14 cellular contexts compared by ENCODE assay signal in genomic region chr5:78611161-78611605, GRCh38. TPM values are rescaled to one million over a fixed set of nuclear protein-coding genes. Genes with fewer than 3 reads are reported as not detected.
DNase-seq lines count a peak whose midpoint lies in the region; ATAC-seq, FAIRE-seq and TF ChIP-seq lines count a peak whose summit lies in the region.
"Had no signal": no experiment of that assay in that cellular context is flagged by ENCODE, and none has a peak within 500 bp of the region (broad histone marks: within the 10 kb centered on the region; RNA-seq: fewer than 3 reads in every experiment).

No MANE protein-coding gene starts in this region.

- H3K36me3 Mint-ChIP-seq in astrocyte (ENCODE audit: low read depth, unreplicated experiment): peaks cover 14% of the 10 kb centered on the region
- no peaks in the 10 kb centered on the region for H3K36me3 Mint-ChIP-seq in activated CD4-positive, alpha-beta T cell treated with anti-CD3 and anti-CD28 coated beads for 36 hours (ENCODE audit: low read depth)
- H3K36me3 Mint-ChIP-seq: activated CD4-positive, alpha-beta memory T cell treated with anti-CD3 and anti-CD28 coated beads for 36 hours; naive thymus-derived CD4-positive, alpha-beta T cell had no signal

- H3K27me3 Mint-ChIP-seq in astrocyte (ENCODE audit: low read depth, unreplicated experiment): no peaks in the 10 kb centered on the region
- H3K27me3 Mint-ChIP-seq in activated CD4-positive, alpha-beta T cell treated with anti-CD3 and anti-CD28 coated beads for 36 hours: peaks cover 2% of the 10 kb centered on the region

- peaks cover 27% of the 10 kb centered on the region for H3K4me1 ChIP-seq in astrocyte (ENCODE audit: insufficient read depth, low read length)
- H3K4me1 ChIP-seq in iPS DF 6.9 (ENCODE audit: control insufficient read depth, insufficient read depth, low read length): peaks cover 4% of the 10 kb centered on the region
- peaks cover 0 to 89% (median 73%) of the 10 kb centered on the region in 4 donors for H3K4me1 ChIP-seq in sigmoid colon

- TF ChIP-seq CTCF in astrocyte (IDR thresholded peaks at IDR 0.05; ENCODE audit: insufficient read depth, low read depth, low read length): no peak
- TF ChIP-seq CTCF in sigmoid colon (IDR thresholded peaks at IDR 0.05): no peak

- no peaks in the 10 kb centered on the region for H3K27me3 ChIP-seq in H7 (ENCODE audit: control insufficient read depth, insufficient read depth, low read length)
- no peaks in the 10 kb centered on the region for H3K27me3 ChIP-seq in astrocyte (ENCODE audit: insufficient read depth, low read length)
- H3K27me3 ChIP-seq in iPS DF 6.9 (ENCODE audit: control insufficient read depth, insufficient read depth, low read length): no peaks in the 10 kb centered on the region
- no peaks in the 10 kb centered on the region for H3K27me3 ChIP-seq in sigmoid colon

- TF ChIP-seq POLR2A in sigmoid colon (IDR thresholded peaks at IDR 0.05): no peak

- peak overlapping the region; percentile 74 for H3K27ac ChIP-seq in astrocyte (ENCODE audit: low read depth, low read length)
- H3K27ac ChIP-seq in iPS DF 6.9 (ENCODE audit: low read length): no peak overlapping the region
- peak overlapping the region; percentile 75 to 91 (median 82) for H3K27ac ChIP-seq in sigmoid colon
- H3K27ac ChIP-seq: C4-2B had no signal

- no peak for FAIRE-seq in astrocyte (lab: Jason Lieb, UNC)

- peaks cover 6% of the 10 kb centered on the region for H4K20me1 ChIP-seq in astrocyte (ENCODE audit: insufficient read depth, low read length)

- DNase-seq in H7 (peak; percentile 73), astrocyte (ENCODE audit: low read depth) (no peak), iPS DF 6.9 (ENCODE audit: low read depth, low spot score) (peak; percentile 16), sigmoid colon (no peak), SKM-1 treated with dmso at 0.1 percent for 144 hours (lab: John Stamatoyannopoulos, UW; ENCODE audit: unreplicated experiment) (no peak), UCSD-AML1 (lab: John Stamatoyannopoulos, UW; ENCODE audit: unreplicated experiment) (no peak), DMS 273 (lab: John Stamatoyannopoulos, UW; ENCODE audit: unreplicated experiment) (no peak)
- DNase-seq in activated CD4-positive, alpha-beta T cell treated with anti-CD3 and anti-CD28 coated beads for 36 hours: no peak
- DNase-seq: activated CD4-positive, alpha-beta memory T cell treated with anti-CD3 and anti-CD28 coated beads for 36 hours; activated naive CD4-positive, alpha-beta T cell treated with anti-CD3 and anti-CD28 coated beads, Interleukin-2, amount 50 U/mL, for 16 hours; glutamatergic neuron; MV-4-11; naive thymus-derived CD4-positive, alpha-beta T cell had no signal

- H3K4me3 Mint-ChIP-seq in astrocyte (ENCODE audit: unreplicated experiment): peak overlapping the region; percentile 27
- no peak overlapping the region for H3K4me3 Mint-ChIP-seq in activated CD4-positive, alpha-beta T cell treated with anti-CD3 and anti-CD28 coated beads for 36 hours
- H3K4me3 Mint-ChIP-seq: activated CD4-positive, alpha-beta memory T cell treated with anti-CD3 and anti-CD28 coated beads for 36 hours; naive thymus-derived CD4-positive, alpha-beta T cell had no signal

- no peaks in the 10 kb centered on the region for H3K9me3 ChIP-seq in astrocyte (ENCODE audit: insufficient read depth, low read depth, low read length)
- H3K9me3 ChIP-seq in iPS DF 6.9 (ENCODE audit: control insufficient read depth, insufficient read depth, low read length): no peaks in the 10 kb centered on the region
- H3K9me3 ChIP-seq in sigmoid colon: no peaks in the 10 kb centered on the region

- H3K4me3 ChIP-seq in H7 (ENCODE audit: insufficient read depth, low read depth, low read length) (no peak overlapping the region), astrocyte (ENCODE audit: insufficient read depth, low read depth, low read length) (no peak overlapping the region), iPS DF 6.9 (ENCODE audit: low read length) (no peak overlapping the region), sigmoid colon (no peak overlapping the region)

- peak overlapping the region; percentile 50 for H3K4me2 ChIP-seq in astrocyte (ENCODE audit: low read length)

- CTCF ChIA-PET in activated CD4-positive, alpha-beta T cell treated with anti-CD3 and anti-CD28 coated beads for 36 hours (lab: Charles Lee): no interaction called here

- ATAC-seq in activated CD4-positive, alpha-beta T cell treated with anti-CD3 and anti-CD28 coated beads for 36 hours: no peak
- ATAC-seq: naive thymus-derived CD4-positive, alpha-beta T cell had no signal

- H3K36me3 ChIP-seq in H7 (replicated peaks; ENCODE audit: control insufficient read depth, insufficient read depth, low read length) (peaks cover 2% of the 10 kb centered on the region; the same call in 1 of the 2 replicates), astrocyte (ENCODE audit: insufficient read depth, low read length) (no peaks in the 10 kb centered on the region), iPS DF 6.9 (ENCODE audit: control insufficient read depth, insufficient read depth, low read length) (no peaks in the 10 kb centered on the region), sigmoid colon (no peaks in the 10 kb centered on the region)

- H3K9ac ChIP-seq in astrocyte (ENCODE audit: low read length): peak overlapping the region; percentile 48

- no CpG with 5 or more reads among the region's 4 CpGs for WGBS in iPS DF 6.9 (ENCODE audit: insufficient coverage, insufficient read length)
- WGBS in sigmoid colon, 2 donors: 78 to 91% methylated on average over 4 of the region's 4 CpGs

- no peak overlapping the region for H2AFZ ChIP-seq in astrocyte (ENCODE audit: low read depth, low read length)

- H3K4me1 Mint-ChIP-seq in astrocyte (ENCODE audit: low read depth, unreplicated experiment): peaks cover 20% of the 10 kb centered on the region
- H3K4me1 Mint-ChIP-seq in activated CD4-positive, alpha-beta T cell treated with anti-CD3 and anti-CD28 coated beads for 36 hours: no peaks in the 10 kb centered on the region
- H3K4me1 Mint-ChIP-seq: naive thymus-derived CD4-positive, alpha-beta T cell had no signal

- POLR2A ChIA-PET in activated CD4-positive, alpha-beta T cell treated with anti-CD3 and anti-CD28 coated beads for 36 hours (lab: Charles Lee): interaction anchor here (0.7 kb wide), 1 partner anchor 125 kb away, joined by 4 read pairs; no protein-coding TSS in a partner anchor

- peaks cover 21% of the 10 kb centered on the region for H3K79me2 ChIP-seq in astrocyte (ENCODE audit: insufficient read depth, low read length)

- no peak for TF ChIP-seq EP300 in sigmoid colon (IDR thresholded peaks at IDR 0.05)

- intact Hi-C loops in sigmoid colon (cut with DNase I): loop anchor here (5.0 kb wide), 1 partner anchor 36 kb away; the partner anchor contains the start of gene LHFPL2
- intact Hi-C loops in activated CD4-positive, alpha-beta T cell treated with anti-CD3 and anti-CD28 coated beads for 36 hours (cut with DNase I, micrococcal nuclease): no loop called here

- peaks cover 3% of the 10 kb centered on the region for H3K9me3 Mint-ChIP-seq in astrocyte (ENCODE audit: unreplicated experiment)
- H3K9me3 Mint-ChIP-seq in activated CD4-positive, alpha-beta T cell treated with anti-CD3 and anti-CD28 coated beads for 36 hours (ENCODE audit: low read depth): no peaks in the 10 kb centered on the region
- H3K9me3 Mint-ChIP-seq: activated CD4-positive, alpha-beta memory T cell treated with anti-CD3 and anti-CD28 coated beads for 36 hours had no signal

- no peak overlapping the region for H3K27ac Mint-ChIP-seq in astrocyte (ENCODE audit: unreplicated experiment)
- H3K27ac Mint-ChIP-seq in activated CD4-positive, alpha-beta T cell treated with anti-CD3 and anti-CD28 coated beads for 36 hours: no peak overlapping the region
- H3K27ac Mint-ChIP-seq: activated CD4-positive, alpha-beta memory T cell treated with anti-CD3 and anti-CD28 coated beads for 36 hours; naive thymus-derived CD4-positive, alpha-beta T cell had no signal

RNA-seq across cellular contexts. Expression of gene LHFPL2, which starts 37.4 kb away (rescaled TPM):
- 28.7 and 33.1 TPM in 2 replicates for total RNA-seq in H7 (2014; rRNA removed; shearing (Covaris generic))
- total RNA-seq in astrocyte (17.0 and 19.8 TPM in 2 replicates), sigmoid colon (10 to 100 TPM; 21.4 to 34.9 (median 26.6) TPM)
- polyA plus RNA-seq in sigmoid colon: 10 to 100 TPM; 10.8 to 21.1 (median 19.0) TPM
- total RNA-seq in activated CD4-positive, alpha-beta T cell treated with anti-CD3 and anti-CD28 coated beads for 36 hours: under 1 TPM; 0.14 to 0.21 TPM

Comparison
In these comparisons a context has a peak if more than half of its experiments do, and no peak if none do; other contexts are left out.
1. DNase-seq: peak in H7 (single experiment) and iPS DF 6.9 (single experiment); none in astrocyte (single experiment), sigmoid colon (single experiment), SKM-1 treated with dmso at 0.1 percent for 144 hours (single experiment), activated CD4-positive, alpha-beta T cell treated with anti-CD3 and anti-CD28 coated beads for 36 hours (single experiment), UCSD-AML1 (single experiment) and DMS 273 (single experiment).
2. RNA of gene LHFPL2, which starts 37.4 kb away (total RNA-seq): 21.4 to 34.9 TPM in sigmoid colon, 28.7 to 33.1 TPM in H7 and 17.0 to 19.8 TPM in astrocyte; 0.14 to 0.21 TPM in activated CD4-positive, alpha-beta T cell treated with anti-CD3 and anti-CD28 coated beads for 36 hours; every median in the first group is over 10 times any median in the second.